In the genomic region with DNA sequence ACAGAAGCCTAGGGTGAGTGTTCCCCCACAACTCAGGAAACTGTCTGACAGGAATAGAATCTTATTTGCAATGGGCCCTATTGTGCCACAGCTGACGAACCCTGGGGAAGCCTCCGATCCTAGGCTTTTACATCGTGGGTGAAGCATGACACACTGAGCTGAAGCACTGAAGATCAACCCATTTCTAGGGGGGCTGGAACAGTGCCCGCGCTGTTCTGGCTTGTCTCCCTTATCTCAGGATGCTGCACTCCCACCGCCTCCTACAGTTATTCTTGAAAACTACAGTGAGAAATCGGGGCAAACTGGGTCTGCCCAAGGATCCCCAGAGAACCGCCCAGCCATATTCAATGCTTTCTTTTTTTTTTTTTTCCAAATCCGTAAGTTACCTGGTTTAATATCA, we compare ENCODE assay signal across 19 cellular contexts. TPM values are rescaled to one million over a fixed set of nuclear protein-coding genes. Genes with fewer than 3 reads are reported as not detected.
DNase-seq lines count a peak whose midpoint lies in the region; ATAC-seq, FAIRE-seq and TF ChIP-seq lines count a peak whose summit lies in the region.
"Had no signal": no experiment of that assay in that cellular context is flagged by ENCODE, and none has a peak within 500 bp of the region (broad histone marks: within the 10 kb centered on the region; RNA-seq: fewer than 3 reads in every experiment).

No MANE protein-coding gene starts in this region.

- peak; percentile 18 for TF ChIP-seq CTCF in DND-41 (IDR thresholded peaks at IDR 0.05; ENCODE audit: borderline replicate concordance, extremely low read depth, low read length, poor library complexity, severe bottlenecking)
- TF ChIP-seq CTCF in H1 (IDR thresholded peaks at IDR 0.05; ENCODE audit: control extremely low read depth in 1 of 3, insufficient read depth in 1 of 3, low read depth in 1 of 3, low read length in 3 of 3) = peak in 2 of 3 experiments; percentile 15 to 33; a peak in 2 of 4 replicates
- TF ChIP-seq CTCF in neural progenitor cell (IDR thresholded peaks at IDR 0.05) = no peak
- no peak for TF ChIP-seq CTCF in WERI-Rb-1 (IDR thresholded peaks at IDR 0.05; ENCODE audit: low read depth, low read length)

- no peaks in the 10 kb centered on the region for H3K36me3 ChIP-seq in DND-41 (ENCODE audit: insufficient read depth, low read length)
- no peaks in the 10 kb centered on the region for H3K36me3 ChIP-seq in H1 (ENCODE audit: control insufficient read depth in 2 of 4, insufficient read depth in 4 of 4, low read length in 3 of 4)
- H3K36me3 ChIP-seq in neural progenitor cell = no peaks in the 10 kb centered on the region
- no peaks in the 10 kb centered on the region for H3K36me3 ChIP-seq in WERI-Rb-1

- H3K4me3 ChIP-seq in DND-41 (ENCODE audit: low read depth in 1 of 2, low read length in 2 of 2) = no peak overlapping the region
- H3K4me3 ChIP-seq in H1 (ENCODE audit: extremely low read depth in 1 of 4, insufficient read depth in 2 of 4, low read depth in 3 of 4, low read length in 4 of 4) = no peak overlapping the region
- no peak overlapping the region for H3K4me3 ChIP-seq in neural progenitor cell
- H3K4me3 ChIP-seq in WERI-Rb-1 (ENCODE audit: low read depth, low read length) = no peak overlapping the region
- H3K4me3 ChIP-seq: GM12878 had no signal

- ATAC-seq in DND-41 (ENCODE audit: insufficient read depth, low read depth) = no peak
- no peak for ATAC-seq in HG02588 (IDR thresholded peaks at IDR 0.05; ENCODE audit: unreplicated experiment)
- ATAC-seq in HG02852 (IDR thresholded peaks at IDR 0.05; ENCODE audit: unreplicated experiment) = no peak
- ATAC-seq: GM12878, HCT116, Panc1, T-cell had no signal

- H3K4me1 Mint-ChIP-seq in neural progenitor cell = no peaks in the 10 kb centered on the region
- H3K4me1 Mint-ChIP-seq: B cell, CD14-positive monocyte, IgD-negative memory B cell, T-cell had no signal

- H3K36me3 Mint-ChIP-seq in neural progenitor cell = no peaks in the 10 kb centered on the region
- H3K36me3 Mint-ChIP-seq: CD14-positive monocyte, IgD-negative memory B cell, T-cell had no signal

- no peak overlapping the region for H2BK12ac ChIP-seq in H1 (ENCODE audit: low read depth, low read length)

- no peak overlapping the region for H3K56ac ChIP-seq in H1 (replicated peaks; ENCODE audit: insufficient read length, low read depth, low read length)

- H3K4me2 ChIP-seq in DND-41 (ENCODE audit: insufficient read depth, low read length) (no peak overlapping the region), H1 (ENCODE audit: insufficient read depth in 1 of 2, low read depth in 2 of 2, low read length in 2 of 2) (no peak overlapping the region), neural progenitor cell (no peak overlapping the region)

- H3K9me3 ChIP-seq in DND-41 (ENCODE audit: insufficient read depth, low read length, severe bottlenecking) (no peaks in the 10 kb centered on the region), H1 (ENCODE audit: insufficient read depth in 2 of 2, low read depth in 1 of 2, low read length in 1 of 2) (no peaks in the 10 kb centered on the region), neural progenitor cell (ENCODE audit: low read depth) (no peaks in the 10 kb centered on the region), WERI-Rb-1 (ENCODE audit: severe bottlenecking) (no peaks in the 10 kb centered on the region)

- H3K4me3 Mint-ChIP-seq in neural progenitor cell = no peak overlapping the region
- H3K4me3 Mint-ChIP-seq: B cell, CD14-positive monocyte, IgD-negative memory B cell, T-cell had no signal

- no peak overlapping the region for H3K18ac ChIP-seq in H1 (ENCODE audit: extremely low read depth, low read length)

- no peak overlapping the region for H4K5ac ChIP-seq in H1 (ENCODE audit: insufficient read length, low read depth, low read length)

- TF ChIP-seq RAD21 in H1 (IDR thresholded peaks at IDR 0.05 in 1 of 2, conservative IDR thresholded peaks at IDR 0.05 in 1 of 2; ENCODE audit: low read depth in 2 of 2, low read length in 2 of 2) = peak; percentile 29 to 43; a peak in 3 of 4 replicates

- no peaks in the 10 kb centered on the region; the same call in 1 of the 2 replicates for H3K79me1 ChIP-seq in H1 (ENCODE audit: low read depth, low read length)

- H3K9me3 Mint-ChIP-seq in neural progenitor cell = no peaks in the 10 kb centered on the region

- TF ChIP-seq POLR2A in H1 (IDR thresholded peaks at IDR 0.05; ENCODE audit: control extremely low read depth in 1 of 2, low read depth in 2 of 2, low read length in 2 of 2) = no peak

- no peak overlapping the region for H2BK120ac ChIP-seq in H1 (replicated peaks; ENCODE audit: low read depth, low read length)

- H2AK5ac ChIP-seq in H1 (ENCODE audit: low read depth, low read length) = no peak overlapping the region

- no peak overlapping the region for H3K9ac ChIP-seq in DND-41 (ENCODE audit: low read depth, low read length)
- no peak overlapping the region for H3K9ac ChIP-seq in H1 (replicated peaks in 1 of 4; ENCODE audit: extremely low read depth in 1 of 4, low read depth in 3 of 4, low read length in 3 of 4)
- no peak overlapping the region for H3K9ac ChIP-seq in neural progenitor cell

- H3F3A ChIP-seq in neural progenitor cell (ENCODE audit: low read depth) = no peaks in the 10 kb centered on the region

- no peak overlapping the region for H3K23ac ChIP-seq in H1 (ENCODE audit: insufficient read length)

- no peak overlapping the region for H2BK5ac ChIP-seq in H1 (ENCODE audit: low read depth, low read length)

- H2AFZ ChIP-seq in DND-41 (ENCODE audit: low read depth, low read length) (no peak overlapping the region), H1 (ENCODE audit: low read length) (peak overlapping the region; percentile 42; the same call in 1 of the 2 replicates), neural progenitor cell (replicated peaks) (no peak overlapping the region)

- FAIRE-seq in H1 (lab: Jason Lieb, UNC) = no peak
- FAIRE-seq: GM12878 had no signal

- H4K20me1 ChIP-seq in DND-41 (ENCODE audit: insufficient read depth, low read length) (no peaks in the 10 kb centered on the region), H1 (replicated peaks in 1 of 2; ENCODE audit: control insufficient read depth in 1 of 2, insufficient read depth in 2 of 2, low read length in 2 of 2) (no peaks in the 10 kb centered on the region), neural progenitor cell (ENCODE audit: low read depth) (peaks cover 6% of the 10 kb centered on the region)

- no peak overlapping the region for H4K91ac ChIP-seq in H1 (replicated peaks; ENCODE audit: insufficient read length, low read length)

- H3K27ac ChIP-seq in DND-41 (ENCODE audit: low read length) (peak overlapping the region; percentile 61; the same call in 1 of the 2 replicates), H1 (ENCODE audit: low read depth, low read length) (no peak overlapping the region), neural progenitor cell (no peak overlapping the region), WERI-Rb-1 (no peak overlapping the region)

- H3K27me3 ChIP-seq in DND-41 (ENCODE audit: insufficient read depth, low read length, poor library complexity) (no peaks in the 10 kb centered on the region), H1 (replicated peaks in 1 of 4; ENCODE audit: control insufficient read depth in 3 of 4, extremely low read depth in 1 of 4, insufficient read depth in 3 of 4, low read length in 3 of 4) (no peaks in the 10 kb centered on the region), neural progenitor cell (no peaks in the 10 kb centered on the region), WERI-Rb-1 (ENCODE audit: insufficient read depth, low read depth, severe bottlenecking) (no peaks in the 10 kb centered on the region)

- H3K4me1 ChIP-seq in DND-41 (ENCODE audit: insufficient read depth, low read length) (peaks cover 56% of the 10 kb centered on the region), H1 (replicated peaks in 1 of 4; ENCODE audit: control insufficient read depth in 3 of 4, insufficient read depth in 4 of 4, low read length in 3 of 4) (no peaks in the 10 kb centered on the region), neural progenitor cell (no peaks in the 10 kb centered on the region)

- H3K14ac ChIP-seq in H1 (ENCODE audit: insufficient read length) = no peak overlapping the region

- no peak overlapping the region for H4K8ac ChIP-seq in H1 (ENCODE audit: extremely low read depth, insufficient read depth, low read length)

- H2BK20ac ChIP-seq in H1 (ENCODE audit: low read length) = no peak overlapping the region

- 76% methylated on average over 9 of the region's 9 CpGs; no CpG with 5 or more reads in 1 of the 2 experiments for WGBS in H1 (ENCODE audit: extremely low coverage in 1 of 2, insufficient coverage in 1 of 2, insufficient read length in 1 of 2, insufficient replicate concordance in 2 of 2, low coverage in 1 of 2, low lambda C conversion rate in 2 of 2, missing lambda C conversion rate in 1 of 2), 2 experiments

- DNase-seq in DND-41 (no peak), HT1080 (ENCODE audit: low read depth) (peak; percentile 23), H1 (ENCODE audit: low read depth in 1 of 2, low spot score in 2 of 2) (no peak), neural progenitor cell (ENCODE audit: low spot score) (peak; percentile 8), WERI-Rb-1 (no peak)
- DNase-seq: NCI-H187 treated with DMSO at 0.1 percent for 48 hours, NCI-H510A treated with DMSO at 0.1 percent for 48 hours, NCI-H748 treated with DMSO at 0.1 percent for 48 hours, SIG-M5, T-cell had no signal

- no peak overlapping the region for H2BK15ac ChIP-seq in H1 (ENCODE audit: low read length)

- no peak overlapping the region for H3K4ac ChIP-seq in H1 (replicated peaks; ENCODE audit: insufficient read length, low read depth, low read length)

- H3K79me2 ChIP-seq in DND-41 (ENCODE audit: insufficient read depth, low read length) (peaks cover 19% of the 10 kb centered on the region), H1 (ENCODE audit: control insufficient read depth in 1 of 2, insufficient read depth in 2 of 2, low read length in 2 of 2) (no peaks in the 10 kb centered on the region), neural progenitor cell (ENCODE audit: low read depth) (no peaks in the 10 kb centered on the region)

- no peaks in the 10 kb centered on the region for H3K23me2 ChIP-seq in H1 (ENCODE audit: low read depth, low read length)

- CTCF ChIA-PET in H1 (lab: Charles Lee; ENCODE audit: partially characterized antibody) = interaction anchor here (1.4 kb wide), 1 partner anchor 37 kb away, joined by 4 read pairs; no protein-coding TSS in a partner anchor

- POLR2A ChIA-PET in H1 (lab: Charles Lee; ENCODE audit: partially characterized antibody) = no interaction called here

- no peak overlapping the region for H3K27ac Mint-ChIP-seq in neural progenitor cell
- H3K27ac Mint-ChIP-seq: B cell, IgD-negative memory B cell, T-cell had no signal

- H3K27me3 Mint-ChIP-seq in neural progenitor cell (ENCODE audit: insufficient read depth, low read depth) = peaks cover 5% of the 10 kb centered on the region
- H3K27me3 Mint-ChIP-seq: IgD-negative memory B cell, T-cell had no signal

- no peak for TF ChIP-seq EP300 in H1 (IDR thresholded peaks at IDR 0.05; ENCODE audit: borderline replicate concordance in 1 of 2, low read depth in 2 of 2, low read length in 2 of 2)

RNA-seq across cellular contexts. Expression of gene NETO1, which starts 41.1 kb away (rescaled TPM):
- not detected in 2 replicates for total RNA-seq in HT1080 (2014; rRNA removed; shearing (Covaris generic))
- polyA plus RNA-seq in HT1080 (2015; cell fraction: cytosol; rRNA removed) = not detected in 2 replicates
- not detected in 2 replicates for polyA plus RNA-seq in HT1080 (2015; cell fraction: nucleus; rRNA removed)
- 19.3 and 22.3 TPM in 2 replicates for total RNA-seq in H1 (2021; fragmentation: NEBNext Ultra II Directional; extraction: Animal tissue kit (Norgen Biotek cat#: 25700))
- polyA plus RNA-seq in H1 (2011; rRNA removed) = 3.0 and 4.3 TPM in 2 replicates
- polyA plus RNA-seq in H1 (2011; cell fraction: cytosol; rRNA removed) = 5.3 TPM
- polyA plus RNA-seq in H1 (2011; cell fraction: nucleus; rRNA removed) = 31.2 TPM
- polyA plus RNA-seq in H1 (2012, experiment 1 of 2) = 4.4 to 9.4 TPM (median 8.8 TPM) in 4 replicates
- polyA plus RNA-seq in H1 (2012, experiment 2 of 2) = 1.3 TPM
- polyA plus RNA-seq in H1 (2013, experiment 1 of 2) = 16.2 TPM
- polyA plus RNA-seq in H1 (2013, experiment 2 of 2) = 12.9 TPM
- 13.7 and 24.9 TPM in 2 replicates for polyA minus RNA-seq in H1 (2011; rRNA and poly(A)+ RNA removed)
- 18.0 TPM for polyA minus RNA-seq in H1 (2011; cell fraction: cytosol; rRNA and poly(A)+ RNA removed)
- polyA minus RNA-seq in H1 (2011; cell fraction: nucleus; rRNA and poly(A)+ RNA removed) = 79.7 TPM
- total RNA-seq in neural progenitor cell (ENCODE audit: low replicate concordance) = 0.71 and 3.2 TPM in 2 replicates
- total RNA-seq: GM12878, M059J had no signal
- polyA plus RNA-seq: CD14-positive monocyte had no signal

Comparison
In these comparisons a context has a peak if more than half of its experiments do, and no peak if none do; other contexts are left out.
1. DNase-seq: peak in HT1080 (single experiment) and neural progenitor cell (single experiment); none in DND-41 (single experiment), H1 (0 of 2) and WERI-Rb-1 (single experiment).
2. CTCF ChIP-seq: peak in DND-41 (single experiment) and H1 (2 of 3); none in neural progenitor cell (single experiment) and WERI-Rb-1 (single experiment).